ENCODE assay signal across 1 cellular context in genomic region chr14:58288106-58288792, GRCh38.
TF ChIP-seq lines count a peak whose summit lies in the region.

No MANE protein-coding gene starts in this region.

TF ChIP-seq in WTC11, 78 proteins besides CTCF, POLR2A, EP300 and RAD21 (continued from another document):
- TF ChIP-seq FOXP4 (CRISPR knock-in tag; IDR thresholded peaks at IDR 0.05) (no peak), NR2C2 (CRISPR knock-in tag; IDR thresholded peaks at IDR 0.05) (no peak), HMGA2 (CRISPR knock-in tag; IDR thresholded peaks at IDR 0.05) (no peak), ERG (CRISPR knock-in tag; IDR thresholded peaks at IDR 0.05) (no peak), TEAD4 (CRISPR knock-in tag; IDR thresholded peaks at IDR 0.05) (no peak), FOXJ3 (CRISPR knock-in tag; IDR thresholded peaks at IDR 0.05; ENCODE audit: borderline replicate concordance) (no peak), ZBTB43 (CRISPR knock-in tag; IDR thresholded peaks at IDR 0.05) (no peak), E2F4 (CRISPR knock-in tag; IDR thresholded peaks at IDR 0.05; ENCODE audit: borderline replicate concordance, low read depth) (no peak), IRF2 (CRISPR knock-in tag; IDR thresholded peaks at IDR 0.05; ENCODE audit: borderline replicate concordance, low read depth) (no peak), ETV6 (CRISPR knock-in tag; IDR thresholded peaks at IDR 0.05) (no peak), HMGXB4 (CRISPR knock-in tag; IDR thresholded peaks at IDR 0.05) (no peak)
